ENCODE assay signal across 19 cellular contexts in genomic region chr11:119359365-119360229, GRCh38. TPM values are rescaled to one million over a fixed set of nuclear protein-coding genes. Genes with fewer than 3 reads are reported as not detected.
DNase-seq lines count a peak whose midpoint lies in the region; ATAC-seq and TF ChIP-seq lines count a peak whose summit lies in the region.
"Had no signal": no experiment of that assay in that cellular context is flagged by ENCODE, and none has a peak within 500 bp of the region (broad histone marks: within the 10 kb centered on the region; RNA-seq: fewer than 3 reads in every experiment).

No MANE protein-coding gene starts in this region.

- no peak overlapping the region for H2AFZ ChIP-seq in H9 (ENCODE audit: low read length)
- no peak overlapping the region for H2AFZ ChIP-seq in OCI-LY1 (ENCODE audit: low read length)

- no peak for TF ChIP-seq CTCF in H9 (conservative IDR thresholded peaks at IDR 0.05)
- TF ChIP-seq CTCF in OCI-LY1 (IDR thresholded peaks at IDR 0.05; ENCODE audit: low read length), result no peak
- TF ChIP-seq CTCF in gastroesophageal sphincter (IDR thresholded peaks at IDR 0.05), result no peak
- TF ChIP-seq CTCF in psoas muscle (IDR thresholded peaks at IDR 0.05), result no peak

- no peaks in the 10 kb centered on the region for H3K79me2 ChIP-seq in H9 (ENCODE audit: insufficient read depth, low read length)
- no peaks in the 10 kb centered on the region for H3K79me2 ChIP-seq in OCI-LY1 (ENCODE audit: insufficient read depth, low read length)

- peaks cover 10% of the 10 kb centered on the region for H3K23me2 ChIP-seq in H9 (ENCODE audit: insufficient read length, low read depth, low read length, poor library complexity, severe bottlenecking)

- TF ChIP-seq POLR2A in gastroesophageal sphincter (IDR thresholded peaks at IDR 0.05), result no peak

- H3K79me1 ChIP-seq in H9 (ENCODE audit: insufficient read depth, low read depth, low read length, poor library complexity, severe bottlenecking), result no peaks in the 10 kb centered on the region

- H4K20me1 ChIP-seq in H9 (ENCODE audit: control insufficient read depth, insufficient read depth, insufficient read length) (peaks cover 5% of the 10 kb centered on the region), OCI-LY1 (ENCODE audit: insufficient read depth, low read length) (no peaks in the 10 kb centered on the region)

- H3K14ac ChIP-seq in H9 (ENCODE audit: insufficient read depth, low read length), result no peak overlapping the region

- no peak overlapping the region for H3K4me3 Mint-ChIP-seq in H9
- H3K4me3 Mint-ChIP-seq: activated CD8-positive, alpha-beta memory T cell treated with anti-CD3 and anti-CD28 coated beads, Interleukin-2, amount 10 ng/mL, durations not matched to agents 7 days and 5 days; activated naive CD4-positive, alpha-beta T cell treated with anti-CD3 and anti-CD28 coated beads, Interleukin-2, amount 10 ng/mL, durations not matched to agents 7 days and 5 days; nephron progenitor cell had no signal

- H2BK20ac ChIP-seq in H9 (ENCODE audit: low read depth, low read length, poor library complexity, severe bottlenecking), result no peak overlapping the region

- H3K27ac Mint-ChIP-seq in H9, result peak overlapping the region in 1 of 3 experiments; percentile 48; a peak in 1 of 7 replicates
- H3K27ac Mint-ChIP-seq: activated CD8-positive, alpha-beta memory T cell treated with anti-CD3 and anti-CD28 coated beads, Interleukin-2, amount 10 ng/mL, durations not matched to agents 7 days and 5 days; activated naive CD4-positive, alpha-beta T cell treated with anti-CD3 and anti-CD28 coated beads, Interleukin-2, amount 10 ng/mL, durations not matched to agents 7 days and 5 days; nephron progenitor cell had no signal

- no peak overlapping the region for H4K91ac ChIP-seq in H9 (ENCODE audit: insufficient read length, low read depth, low read length)

- DNase-seq in H9, result peak; percentile 14
- DNase-seq in psoas muscle, result peak in 1 of 2 donors; percentile 38
- DNase-seq in DMS79 (lab: John Stamatoyannopoulos, UW), result no peak
- DNase-seq in activated naive CD4-positive, alpha-beta T cell (lab: John Stamatoyannopoulos, UW), result no peak
- no peak for DNase-seq in NCI-H748 treated with DMSO at 0.1 percent for 48 hours (lab: John Stamatoyannopoulos, UW)
- DNase-seq: activated CD8-positive, alpha-beta memory T cell treated with anti-CD3 and anti-CD28 coated beads, Interleukin-2, amount 10 ng/mL, durations not matched to agents 7 days and 5 days; activated naive CD4-positive, alpha-beta T cell treated with anti-CD3 and anti-CD28 coated beads, Interleukin-2, amount 10 ng/mL, durations not matched to agents 7 days and 5 days; NCI-H1694 treated with DMSO at 0.1 percent for 48 hours; NCI-H524 treated with DMSO at 0.1 percent for 48 hours; nephron progenitor cell; stimulated activated naive CD4-positive, alpha-beta T cell had no signal

- H3K4me3 ChIP-seq in OCI-LY1 (ENCODE audit: low read depth, low read length, poor library complexity, severe bottlenecking) (no peak overlapping the region), gastroesophageal sphincter (no peak overlapping the region), psoas muscle (no peak overlapping the region)

- no peaks in the 10 kb centered on the region for H3F3A ChIP-seq in OCI-LY1 (ENCODE audit: insufficient read depth, low read length)

- intact Hi-C loops in psoas muscle (cut with DNase I), result loop anchor here in 1 of 2 donors (10.0 kb wide), 1 partner anchor 115 kb away; no protein-coding TSS in a partner anchor

- H3K9me3 ChIP-seq in H9 (ENCODE audit: control insufficient read depth, low read depth, low read length) (no peaks in the 10 kb centered on the region), OCI-LY1 (ENCODE audit: low read length) (no peaks in the 10 kb centered on the region), gastroesophageal sphincter (no peaks in the 10 kb centered on the region), psoas muscle (no peaks in the 10 kb centered on the region)

- H3K9ac ChIP-seq in H9 (ENCODE audit: extremely low read depth, insufficient read length, low read length), result no peak overlapping the region
- peak overlapping the region; percentile 29; the same call in 1 of the 2 replicates for H3K9ac ChIP-seq in OCI-LY1 (ENCODE audit: low read length)

- peaks cover 57% of the 10 kb centered on the region for H3K27me3 Mint-ChIP-seq in H9 (ENCODE audit: low read depth)

- peaks cover 7% of the 10 kb centered on the region for H3K4me1 ChIP-seq in H9 (ENCODE audit: insufficient read depth, low read length)
- peaks cover 79% of the 10 kb centered on the region for H3K4me1 ChIP-seq in OCI-LY1 (ENCODE audit: insufficient read depth, low read length, severe bottlenecking)
- peaks cover 1 to 74% (median 24%) of the 10 kb centered on the region in 3 donors for H3K4me1 ChIP-seq in gastroesophageal sphincter
- H3K4me1 ChIP-seq in psoas muscle, result peaks cover 53% of the 10 kb centered on the region

- no peak for ATAC-seq in gastroesophageal sphincter
- no peak for ATAC-seq in psoas muscle
- no peak for ATAC-seq in HG03135 (IDR thresholded peaks at IDR 0.05; ENCODE audit: unreplicated experiment)
- ATAC-seq: activated CD8-positive, alpha-beta memory T cell treated with anti-CD3 and anti-CD28 coated beads, Interleukin-2, amount 10 ng/mL, durations not matched to agents 7 days and 5 days; left lobe of liver; sciatic nerve had no signal

- no peak overlapping the region for H3K23ac ChIP-seq in H9 (ENCODE audit: insufficient read length, low read depth, low read length)

- peaks cover 13 to 27% (median 26%) of the 10 kb centered on the region in 3 experiments for H3K36me3 Mint-ChIP-seq in H9 (ENCODE audit: insufficient read depth in 1 of 3, low read depth in 3 of 3)
- H3K36me3 Mint-ChIP-seq: activated CD8-positive, alpha-beta memory T cell treated with anti-CD3 and anti-CD28 coated beads, Interleukin-2, amount 10 ng/mL, durations not matched to agents 7 days and 5 days; activated naive CD4-positive, alpha-beta T cell treated with anti-CD3 and anti-CD28 coated beads, Interleukin-2, amount 10 ng/mL, durations not matched to agents 7 days and 5 days; CD4-positive, CD25-positive, alpha-beta regulatory T cell had no signal

- H3K36me3 ChIP-seq in OCI-LY1 (ENCODE audit: insufficient read depth, low read length) (no peaks in the 10 kb centered on the region), gastroesophageal sphincter (peaks cover 0 to 36% of the 10 kb centered on the region in 2 donors), psoas muscle (ENCODE audit: insufficient read depth in 1 of 2, low read depth in 1 of 2) (peaks cover 8 to 52% of the 10 kb centered on the region in 2 donors)

- TF ChIP-seq EP300 in gastroesophageal sphincter (IDR thresholded peaks at IDR 0.05), result no peak

- no peak overlapping the region for H3K56ac ChIP-seq in H9 (ENCODE audit: insufficient read length, low read depth, low read length)

- H3K4me1 Mint-ChIP-seq in H9, result peaks cover 43 to 46% of the 10 kb centered on the region in 2 experiments

- WGBS in H9 (ENCODE audit: extremely low coverage, insufficient read length, low lambda C conversion rate), result no CpG with 5 or more reads among the region's 10 CpGs
- WGBS in gastroesophageal sphincter (ENCODE audit: low coverage in 1 of 2), 2 donors, result 71 to 78% methylated on average over 4 to 10 of the region's 10 CpGs
- WGBS in psoas muscle, 3 donors, result 65 to 79% (median 69%) methylated on average over 10 of the region's 10 CpGs

- no peak overlapping the region for H2AK5ac ChIP-seq in H9 (ENCODE audit: insufficient read length, low read length)

- H3K4ac ChIP-seq in H9 (ENCODE audit: low read depth, low read length), result no peak overlapping the region

- no peak overlapping the region for H2BK12ac ChIP-seq in H9 (ENCODE audit: insufficient read length, low read depth, low read length)

- no peak overlapping the region for H2BK120ac ChIP-seq in H9 (ENCODE audit: low read depth, low read length, poor library complexity, severe bottlenecking)

- no peak overlapping the region for H3K18ac ChIP-seq in H9 (ENCODE audit: insufficient read length, low read depth, low read length)

- H3K27me3 ChIP-seq in H9 (ENCODE audit: insufficient read depth, low read length) (peaks cover 14% of the 10 kb centered on the region; the same call in 1 of the 2 replicates), OCI-LY1 (ENCODE audit: insufficient read depth, low read length) (no peaks in the 10 kb centered on the region), gastroesophageal sphincter (no peaks in the 10 kb centered on the region), psoas muscle (ENCODE audit: insufficient read depth in 3 of 3, low read length in 2 of 3) (no peaks in the 10 kb centered on the region)

- H3K27ac ChIP-seq in H9 (ENCODE audit: insufficient read length, low read depth, low read length) (no peak overlapping the region), OCI-LY1 (ENCODE audit: low read depth, low read length, poor library complexity, severe bottlenecking) (peak overlapping the region; percentile 98), gastroesophageal sphincter (peak overlapping the region in 3 of 4 donors; percentile 94 to 97 (median 96)), psoas muscle (peak overlapping the region; percentile 97)

- H2BK5ac ChIP-seq in H9 (ENCODE audit: insufficient read length, low read length), result no peak overlapping the region

- H3K9me3 Mint-ChIP-seq in H9, result peaks cover 2 to 3% of the 10 kb centered on the region in 2 experiments; a peak in 2 of 5 replicates
- H3K9me3 Mint-ChIP-seq: activated naive CD4-positive, alpha-beta T cell treated with anti-CD3 and anti-CD28 coated beads, Interleukin-2, amount 10 ng/mL, durations not matched to agents 7 days and 5 days; CD4-positive, CD25-positive, alpha-beta regulatory T cell had no signal

- no peak overlapping the region for H4K5ac ChIP-seq in H9 (ENCODE audit: insufficient read length, low read depth, low read length)

- no peaks in the 10 kb centered on the region for H3K9me2 ChIP-seq in OCI-LY1 (ENCODE audit: low read depth, low read length)

- H2BK15ac ChIP-seq in H9 (ENCODE audit: low read depth, low read length), result no peak overlapping the region

- H3T11ph ChIP-seq in H9 (ENCODE audit: low read length), result no peak overlapping the region

- no peak overlapping the region for H4K8ac ChIP-seq in H9 (replicated peaks; ENCODE audit: insufficient read length, low read depth, low read length)

- no peak overlapping the region for H3K4me2 ChIP-seq in H9 (ENCODE audit: insufficient read depth, insufficient read length, low read length)
- H3K4me2 ChIP-seq in OCI-LY1 (ENCODE audit: low read length), result peak overlapping the region; percentile 32; the same call in 1 of the 2 replicates

RNA-seq across cellular contexts. Expression of gene MFRP, which starts 13.1 kb away (rescaled TPM):
- total RNA-seq in H9 (2021) (not detected in 2 replicates), gastroesophageal sphincter (under 1 TPM in 1 of 4 donors, not detected in 3; 0.15 TPM), psoas muscle (not detected)
- polyA plus RNA-seq in psoas muscle, result under 1 TPM in 2 of 3 donors, not detected in 1; 0.01 to 0.05 TPM
- total RNA-seq: activated CD8-positive, alpha-beta memory T cell treated with anti-CD3 and anti-CD28 coated beads, Interleukin-2, amount 10 ng/mL, durations not matched to agents 7 days and 5 days; CD4-positive, CD25-positive, alpha-beta regulatory T cell; endothelial cell of umbilical vein; left lobe of liver; sciatic nerve; SK-MEL-5 had no signal
- polyA plus RNA-seq: CD4-positive, CD25-positive, alpha-beta regulatory T cell had no signal

RNA-seq across cellular contexts. Expression of gene C1QTNF5, which starts 18.9 kb away (rescaled TPM):
- total RNA-seq in H9 (2021), result 0.33 and 0.59 TPM in 2 replicates
- total RNA-seq in gastroesophageal sphincter, result 10 to 100 TPM; 44.3 to 52.1 (median 45.6) TPM
- 10 to 100 TPM in 1 of 4 donors, 1 to 10 TPM in 3; 5.3 to 11.6 (median 8.8) TPM for total RNA-seq in psoas muscle
- polyA plus RNA-seq in psoas muscle, result 10 to 100 TPM in 1 of 3 donors, 1 to 10 TPM in 2; 3.2 to 12.0 (median 4.7) TPM
- total RNA-seq: activated CD8-positive, alpha-beta memory T cell treated with anti-CD3 and anti-CD28 coated beads, Interleukin-2, amount 10 ng/mL, durations not matched to agents 7 days and 5 days; CD4-positive, CD25-positive, alpha-beta regulatory T cell; SK-MEL-5 had no signal
- polyA plus RNA-seq: CD4-positive, CD25-positive, alpha-beta regulatory T cell had no signal

RNA-seq across cellular contexts. Expression of gene USP2, which starts 21.9 kb away (rescaled TPM):
- 5.7 and 7.6 TPM in 2 replicates for total RNA-seq in H9 (2021)
- 1 to 10 TPM; 4.6 to 10.0 (median 6.6) TPM for total RNA-seq in gastroesophageal sphincter
- 100 to 1,000 TPM in 3 of 4 donors, 10 to 100 TPM in 1; 75.8 to 210 (median 156) TPM for total RNA-seq in psoas muscle
- polyA plus RNA-seq in psoas muscle, result 10 to 100 TPM; 49.0 to 76.4 (median 57.4) TPM

RNA-seq across cellular contexts. Expression of gene RNF26, which starts 25.3 kb away (rescaled TPM):
- 56.2 and 57.6 TPM in 2 replicates for total RNA-seq in H9 (2021)
- 10 to 100 TPM; 13.0 to 39.6 (median 17.1) TPM for total RNA-seq in gastroesophageal sphincter
- 1 to 10 TPM; 6.1 to 8.8 (median 7.5) TPM for total RNA-seq in psoas muscle
- 1 to 10 TPM; 5.8 to 8.9 (median 7.1) TPM for polyA plus RNA-seq in psoas muscle

RNA-seq across cellular contexts. Expression of gene MCAM, which starts 42.7 kb away (rescaled TPM):
- 21.5 and 23.3 TPM in 2 replicates for total RNA-seq in H9 (2021)
- 1,000 to 10,000 TPM in 3 of 4 donors, 100 to 1,000 TPM in 1; 702 to 1,904 (median 1,177) TPM for total RNA-seq in gastroesophageal sphincter
- total RNA-seq in psoas muscle, result 10 to 100 TPM; 24.5 to 71.1 (median 43.6) TPM
- polyA plus RNA-seq in psoas muscle, result 10 to 100 TPM; 15.4 to 27.4 (median 27.3) TPM
